8 cellular contexts compared by ENCODE assay signal in the genomic region with DNA sequence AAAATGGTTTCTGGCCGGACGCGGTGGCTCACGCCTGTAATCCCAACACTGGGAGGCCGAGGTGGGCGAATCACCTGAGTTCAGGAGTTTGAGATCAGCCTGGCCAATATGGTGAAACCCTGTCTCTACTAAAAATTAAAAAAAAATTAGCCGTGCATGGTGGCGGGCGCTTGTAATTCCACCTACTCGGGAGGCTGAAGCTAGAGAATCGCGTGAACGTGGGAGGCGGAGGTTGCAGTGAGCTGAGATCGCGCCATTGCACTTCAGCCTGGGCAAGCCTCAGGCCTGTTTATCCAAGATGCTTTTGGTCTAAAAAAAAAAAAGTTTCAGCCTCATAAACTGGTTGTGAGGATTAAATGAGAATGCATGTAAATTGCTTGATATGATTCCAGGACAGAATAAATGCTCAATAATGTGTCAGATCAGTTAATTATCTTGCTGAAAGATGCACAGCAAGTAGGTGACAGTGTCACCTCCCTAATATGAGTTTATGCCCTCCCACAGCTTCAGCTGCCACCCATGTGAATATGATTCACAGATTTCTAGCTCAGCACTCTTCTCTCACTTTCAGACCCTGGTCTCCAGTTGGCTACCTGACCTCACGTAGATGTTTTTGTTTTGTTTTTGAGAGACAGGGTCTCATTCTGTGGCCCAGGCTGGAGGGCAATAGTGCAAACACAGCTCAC. TPM values are rescaled to one million over a fixed set of nuclear protein-coding genes. Genes with fewer than 3 reads are reported as not detected.
DNase-seq lines count a peak whose midpoint lies in the region; ATAC-seq and TF ChIP-seq lines count a peak whose summit lies in the region.

No MANE protein-coding gene starts in this region.

- H2AFZ ChIP-seq in ACC112 (ENCODE audit: low read length, unreplicated experiment): peak overlapping the region; percentile 61

- no peak for TF ChIP-seq CTCF in HFFc6 (IDR thresholded peaks at IDR 0.05)
- TF ChIP-seq CTCF in lower lobe of right lung (IDR thresholded peaks at IDR 0.05): no peak

- peaks cover 1% of the 10 kb centered on the region; the same call in 1 of the 2 replicates for H3K27me3 Mint-ChIP-seq in HFFc6 (ENCODE audit: insufficient read depth)
- H3K27me3 Mint-ChIP-seq in activated naive CD8-positive, alpha-beta T cell treated with anti-CD3 and anti-CD28 coated beads, Interleukin-2, amount 10 ng/mL, durations not matched to agents 7 days and 5 days: no peaks in the 10 kb centered on the region

- H3K36me3 ChIP-seq in ACC112 (ENCODE audit: insufficient read depth, low read length): 0 out of 2 replicates have a peak, but pooled peaks cover 5% of the 10 kb centered on the region
- H3K36me3 ChIP-seq in lower lobe of right lung: no peaks in the 10 kb centered on the region

- H3K27ac ChIP-seq in ACC112 (ENCODE audit: low read depth, low read length): no peak overlapping the region
- H3K27ac ChIP-seq in lower lobe of right lung: no peak overlapping the region

- intact Hi-C loops in lower lobe of right lung (cut with DNase I): no loop called here

- peak overlapping the region; percentile 99 for H3K4me3 Mint-ChIP-seq in HFFc6
- peak overlapping the region; percentile 64 for H3K4me3 Mint-ChIP-seq in activated naive CD8-positive, alpha-beta T cell treated with anti-CD3 and anti-CD28 coated beads, Interleukin-2, amount 10 ng/mL, durations not matched to agents 7 days and 5 days

- POLR2A ChIA-PET in activated naive CD8-positive, alpha-beta T cell treated with anti-CD3 and anti-CD28 coated beads, Interleukin-2, amount 10 ng/mL, durations not matched to agents 7 days and 5 days (lab: Charles Lee): interaction anchor here (0.6 to 3.0 kb wide), 4 partner anchors 24 to 321 kb away, joined by 4 to 29 read pairs (median 12); partner anchors contain the start of gene NDUFC2

- H3K27me3 ChIP-seq in ACC112 (ENCODE audit: insufficient read depth, low read length) (no peaks in the 10 kb centered on the region), lower lobe of right lung (ENCODE audit: low read depth) (no peaks in the 10 kb centered on the region)

- H3K36me3 Mint-ChIP-seq in HFFc6 (ENCODE audit: low read depth): peaks cover 25% of the 10 kb centered on the region
- H3K36me3 Mint-ChIP-seq in activated naive CD8-positive, alpha-beta T cell treated with anti-CD3 and anti-CD28 coated beads, Interleukin-2, amount 10 ng/mL, durations not matched to agents 7 days and 5 days: peaks cover 35% of the 10 kb centered on the region

- H3K9me3 Mint-ChIP-seq in HFFc6: no peaks in the 10 kb centered on the region
- no peaks in the 10 kb centered on the region for H3K9me3 Mint-ChIP-seq in activated naive CD8-positive, alpha-beta T cell treated with anti-CD3 and anti-CD28 coated beads, Interleukin-2, amount 10 ng/mL, durations not matched to agents 7 days and 5 days

- H3K4me3 ChIP-seq in ACC112 (ENCODE audit: low read depth, low read length): peak overlapping the region; percentile 96
- peak overlapping the region; percentile 91 for H3K4me3 ChIP-seq in lower lobe of right lung

- DNase-seq in HFFc6: no peak
- no peak for DNase-seq in activated naive CD8-positive, alpha-beta T cell treated with anti-CD3 and anti-CD28 coated beads, Interleukin-2, amount 10 ng/mL, durations not matched to agents 7 days and 5 days
- DNase-seq in lower lobe of right lung: no peak

- no peaks in the 10 kb centered on the region for H3K9me3 ChIP-seq in lower lobe of right lung

- no peak overlapping the region for H3K27ac Mint-ChIP-seq in HFFc6
- H3K27ac Mint-ChIP-seq in activated naive CD8-positive, alpha-beta T cell treated with anti-CD3 and anti-CD28 coated beads, Interleukin-2, amount 10 ng/mL, durations not matched to agents 7 days and 5 days: peak overlapping the region; percentile 50

- peaks cover 7% of the 10 kb centered on the region for H3K4me1 ChIP-seq in ACC112 (ENCODE audit: control insufficient read depth, insufficient read depth, low read length, unreplicated experiment)
- H3K4me1 ChIP-seq in lower lobe of right lung: peaks cover 23% of the 10 kb centered on the region

- peaks cover 37% of the 10 kb centered on the region for H3K4me1 Mint-ChIP-seq in HFFc6 (ENCODE audit: low read depth)
- H3K4me1 Mint-ChIP-seq in activated naive CD8-positive, alpha-beta T cell treated with anti-CD3 and anti-CD28 coated beads, Interleukin-2, amount 10 ng/mL, durations not matched to agents 7 days and 5 days: peaks cover 44% of the 10 kb centered on the region

- no peak for ATAC-seq in activated naive CD8-positive, alpha-beta T cell treated with anti-CD3 and anti-CD28 coated beads, Interleukin-2, amount 10 ng/mL, durations not matched to agents 7 days and 5 days (ENCODE audit: low read depth)
- no peak for ATAC-seq in lower lobe of right lung
- ATAC-seq in HG03460 (IDR thresholded peaks at IDR 0.05; ENCODE audit: unreplicated experiment): no peak
- ATAC-seq in GM18520 (IDR thresholded peaks at IDR 0.05; ENCODE audit: unreplicated experiment): no peak
- ATAC-seq in HG03439 (IDR thresholded peaks at IDR 0.05; ENCODE audit: unreplicated experiment): no peak
- ATAC-seq in HG03520 (IDR thresholded peaks at IDR 0.05; ENCODE audit: unreplicated experiment): no peak

- H3K79me2 ChIP-seq in ACC112 (ENCODE audit: control insufficient read depth, insufficient read depth, low read length, unreplicated experiment): peaks cover 38% of the 10 kb centered on the region

RNA-seq across cellular contexts. Expression of gene ALG8, which starts 1.1 kb away (rescaled TPM):
- total RNA-seq in HFFc6 (2021; fragmentation: NEBNext Ultra II Directional; extraction: Animal tissue kit (Norgen Biotek cat#: 25700)): 10 to 100 TPM; 62.0 to 84.0 (median 69.8) TPM
- total RNA-seq in activated naive CD8-positive, alpha-beta T cell treated with anti-CD3 and anti-CD28 coated beads, Interleukin-2, amount 10 ng/mL, durations not matched to agents 7 days and 5 days: 10 to 100 TPM; 36.7 to 44.3 TPM
- total RNA-seq in lower lobe of right lung: 32.6 TPM

RNA-seq across cellular contexts. Expression of gene KCTD21, which starts 47.9 kb away (rescaled TPM):
- total RNA-seq in HFFc6 (2021; fragmentation: NEBNext Ultra II Directional; extraction: Animal tissue kit (Norgen Biotek cat#: 25700)): 10 to 100 TPM; 10.4 to 15.7 (median 12.6) TPM
- total RNA-seq in activated naive CD8-positive, alpha-beta T cell treated with anti-CD3 and anti-CD28 coated beads, Interleukin-2, amount 10 ng/mL, durations not matched to agents 7 days and 5 days: 1 to 10 TPM; 7.1 to 8.6 TPM
- total RNA-seq in lower lobe of right lung: 10.4 TPM

RNA-seq across cellular contexts. Expression of gene USP35, which starts 48.2 kb away (rescaled TPM):
- 10 to 100 TPM in 1 of 6 experiments, 1 to 10 TPM in 5; 8.5 to 10.6 (median 9.0) TPM for total RNA-seq in HFFc6 (2021; fragmentation: NEBNext Ultra II Directional; extraction: Animal tissue kit (Norgen Biotek cat#: 25700))
- total RNA-seq in activated naive CD8-positive, alpha-beta T cell treated with anti-CD3 and anti-CD28 coated beads, Interleukin-2, amount 10 ng/mL, durations not matched to agents 7 days and 5 days: 10 to 100 TPM; 13.4 to 13.5 TPM
- 6.8 TPM for total RNA-seq in lower lobe of right lung
